25 cellular contexts compared by ENCODE assay signal in the genomic region with DNA sequence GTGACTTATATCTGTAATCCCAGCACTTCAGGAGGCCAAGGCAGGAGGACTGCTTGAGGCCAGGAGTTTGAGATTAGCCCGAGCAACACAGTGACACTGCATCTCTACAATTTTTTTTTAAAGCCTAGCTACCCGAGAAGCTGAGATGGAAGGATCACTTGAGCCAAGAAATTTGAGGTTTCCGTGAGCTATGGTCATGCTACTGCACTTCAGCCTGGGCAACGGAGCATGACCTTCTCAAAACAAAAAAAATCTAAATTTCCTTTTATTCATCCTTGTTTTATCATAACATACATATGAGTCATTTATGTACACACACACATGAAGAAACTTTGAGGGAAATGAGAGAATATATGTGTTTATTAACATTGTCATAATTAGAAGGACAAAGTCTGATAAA.
"Had no signal": no experiment of that assay in that cellular context is flagged by ENCODE, and none has a peak within 500 bp of the region (broad histone marks: within the 10 kb centered on the region; RNA-seq: fewer than 3 reads in every experiment).

No MANE protein-coding gene starts in this region.

- ATAC-seq: left lobe of liver; natural killer cell; pancreas; right lobe of liver; stimulated activated naive CD8-positive, alpha-beta T cell treated with anti-CD3 and anti-CD28 coated beads, Interleukin-15, amount 100 ng/mL, for 72 hours; upper lobe of right lung had no signal

- H3K4me1 Mint-ChIP-seq: immature natural killer cell; memory B cell; natural killer cell; neural crest cell; stimulated activated naive CD8-positive, alpha-beta T cell treated with anti-CD3 and anti-CD28 coated beads, Interleukin-15, amount 100 ng/mL, for 72 hours had no signal

- H3K4me3 Mint-ChIP-seq: immature natural killer cell; memory B cell; natural killer cell; neural crest cell; stimulated activated naive CD8-positive, alpha-beta T cell treated with anti-CD3 and anti-CD28 coated beads, Interleukin-15, amount 100 ng/mL, for 72 hours had no signal

- DNase-seq: dermis blood vessel endothelial cell; effector memory CD4-positive, alpha-beta T cell; foreskin melanocyte; hypothalamus; immature natural killer cell; islet precursor cell; natural killer cell; pancreas; right lobe of liver; small intestine; stimulated activated CD4-positive, alpha-beta T cell treated with anti-CD3 and anti-CD28 coated beads, Interleukin-15, amount 100 ng/mL, for 24 hours; stimulated activated CD4-positive, alpha-beta T cell treated with anti-CD3 and anti-CD28 coated beads, Interleukin-2, amount 100 ng/mL, for 48 hours; stimulated activated CD8-positive, alpha-beta memory T cell treated with anti-CD3 and anti-CD28 coated beads, Interleukin-4, amount 100 ng/mL, for 48 hours; stimulated activated naive CD4-positive, alpha-beta T cell; stimulated activated naive CD8-positive, alpha-beta T cell treated with anti-CD3 and anti-CD28 coated beads, Interleukin-15, amount 100 ng/mL, for 72 hours; transverse colon; upper lobe of right lung; uterus had no signal

- H3K4me3 ChIP-seq: coronary artery, esophagus muscularis mucosa, lung, pancreas, right lobe of liver, suprapubic skin, transverse colon, upper lobe of right lung, uterus had no signal

- H3K36me3 Mint-ChIP-seq: immature natural killer cell, memory B cell had no signal

- H3K27me3 Mint-ChIP-seq: memory B cell; stimulated activated naive CD8-positive, alpha-beta T cell treated with anti-CD3 and anti-CD28 coated beads, Interleukin-15, amount 100 ng/mL, for 72 hours had no signal
